ENCODE assay signal across 1 cellular context in genomic region chr3:169774186-169774585, GRCh38.
TF ChIP-seq lines count a peak whose summit lies in the region.

No MANE protein-coding gene starts in this region.

TF ChIP-seq in GM12878, 131 proteins besides CTCF, POLR2A, EP300 and RAD21:
- no peak for TF ChIP-seq TCF12 (IDR thresholded peaks at IDR 0.05; ENCODE audit: low read depth, low read length)
- no peak for TF ChIP-seq TAF1 (IDR thresholded peaks at IDR 0.05; ENCODE audit: borderline replicate concordance, low read depth, low read length)
- no peak for TF ChIP-seq TARDBP (IDR thresholded peaks at IDR 0.05; ENCODE audit: borderline replicate concordance)
- no peak for TF ChIP-seq HDAC6 (IDR thresholded peaks at IDR 0.05; ENCODE audit: unreplicated experiment)
- TF ChIP-seq RELA (IDR thresholded peaks at IDR 0.05; ENCODE audit: borderline replicate concordance, partially characterized antibody): no peak
- TF ChIP-seq CREM (IDR thresholded peaks at IDR 0.05; ENCODE audit: low read depth): no peak
- TF ChIP-seq STAT1 (conservative IDR thresholded peaks at IDR 0.05): no peak
- TF ChIP-seq NFYA (IDR thresholded peaks at IDR 0.05; ENCODE audit: borderline replicate concordance, low read depth, low read length): no peak
- TF ChIP-seq, protein P1, sequence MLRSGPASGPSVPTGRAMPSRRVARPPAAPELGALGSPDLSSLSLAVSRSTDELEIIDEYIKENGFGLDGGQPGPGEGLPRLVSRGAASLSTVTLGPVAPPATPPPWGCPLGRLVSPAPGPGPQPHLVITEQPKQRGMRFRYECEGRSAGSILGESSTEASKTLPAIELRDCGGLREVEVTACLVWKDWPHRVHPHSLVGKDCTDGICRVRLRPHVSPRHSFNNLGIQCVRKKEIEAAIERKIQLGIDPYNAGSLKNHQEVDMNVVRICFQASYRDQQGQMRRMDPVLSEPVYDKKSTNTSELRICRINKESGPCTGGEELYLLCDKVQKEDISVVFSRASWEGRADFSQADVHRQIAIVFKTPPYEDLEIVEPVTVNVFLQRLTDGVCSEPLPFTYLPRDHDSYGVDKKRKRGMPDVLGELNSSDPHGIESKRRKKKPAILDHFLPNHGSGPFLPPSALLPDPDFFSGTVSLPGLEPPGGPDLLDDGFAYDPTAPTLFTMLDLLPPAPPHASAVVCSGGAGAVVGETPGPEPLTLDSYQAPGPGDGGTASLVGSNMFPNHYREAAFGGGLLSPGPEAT (IDR thresholded peaks at IDR 0.05; ENCODE audit: low read depth): no peak
- TF ChIP-seq IKZF1 (conservative IDR thresholded peaks at IDR 0.05): no peak
- TF ChIP-seq ZNF274 (IDR thresholded peaks at IDR 0.05; ENCODE audit: insufficient read depth, insufficient read length): no peak
- TF ChIP-seq CBX3 (IDR thresholded peaks at IDR 0.05; ENCODE audit: borderline replicate concordance, low read depth): no peak
- TF ChIP-seq ETV6 (conservative IDR thresholded peaks at IDR 0.05 in 1 of 2, IDR thresholded peaks at IDR 0.05 in 1 of 2; ENCODE audit: borderline replicate concordance in 1 of 2, low read depth in 1 of 2): no peak
- TF ChIP-seq MTA3 (IDR thresholded peaks at IDR 0.05; ENCODE audit: borderline replicate concordance, low read length): no peak
- no peak for TF ChIP-seq NFXL1 (IDR thresholded peaks at IDR 0.05; ENCODE audit: borderline replicate concordance)
- no peak for TF ChIP-seq CBX5 (IDR thresholded peaks at IDR 0.05; ENCODE audit: low read depth)
- TF ChIP-seq FOS (IDR thresholded peaks at IDR 0.05; ENCODE audit: borderline replicate concordance, extremely low read depth, insufficient read length): no peak
- TF ChIP-seq NFIC (IDR thresholded peaks at IDR 0.05; ENCODE audit: low read depth, low read length): no peak
- no peak for TF ChIP-seq HCFC1 (IDR thresholded peaks at IDR 0.05; ENCODE audit: low read length)
- TF ChIP-seq YBX1 (IDR thresholded peaks at IDR 0.05): no peak
TF ChIP-seq in GM12878: peak in this region for 0.
